Comparison of ENCODE assay signal across 9 cellular contexts in genomic region chr7:107173691-107174406, GRCh38. TPM values are rescaled to one million over a fixed set of nuclear protein-coding genes. Genes with fewer than 3 reads are reported as not detected.
DNase-seq lines count a peak whose midpoint lies in the region; ATAC-seq and TF ChIP-seq lines count a peak whose summit lies in the region.
"Had no signal": no experiment of that assay in that cellular context is flagged by ENCODE, and none has a peak within 500 bp of the region (broad histone marks: within the 10 kb centered on the region; RNA-seq: fewer than 3 reads in every experiment).

No MANE protein-coding gene starts in this region.

- WGBS in suprapubic skin = 66% methylated on average over 4 of the region's 4 CpGs

- H2AFZ ChIP-seq in parathyroid adenoma = no peak overlapping the region

- TF ChIP-seq EP300 in suprapubic skin (IDR thresholded peaks at IDR 0.05) = no peak

- TF ChIP-seq CTCF in parathyroid adenoma (IDR thresholded peaks at IDR 0.05) (no peak), suprapubic skin (IDR thresholded peaks at IDR 0.05) (no peak)

- H3K27me3 ChIP-seq in parathyroid adenoma (ENCODE audit: control insufficient read depth, insufficient read depth, low read length) (no peaks in the 10 kb centered on the region), suprapubic skin (no peaks in the 10 kb centered on the region)
- no peaks in the 10 kb centered on the region for H3K27me3 ChIP-seq in effector memory CD4-positive, alpha-beta T cell (replicated peaks; ENCODE audit: control insufficient read depth, insufficient read depth, low read length, poor library complexity, severe bottlenecking)
- H3K27me3 ChIP-seq: foreskin keratinocyte had no signal

- peak; percentile 49 for ATAC-seq in GM18907 (IDR thresholded peaks at IDR 0.05; ENCODE audit: unreplicated experiment)
- ATAC-seq in HG02759 (IDR thresholded peaks at IDR 0.05; ENCODE audit: unreplicated experiment) = peak; percentile 61
- ATAC-seq: foreskin keratinocyte had no signal

- H3K4me1 ChIP-seq in parathyroid adenoma (peaks cover 28% of the 10 kb centered on the region), suprapubic skin (peaks cover 69% of the 10 kb centered on the region)
- H3K4me1 ChIP-seq in effector memory CD4-positive, alpha-beta T cell (ENCODE audit: control insufficient read depth, insufficient read depth, low read length, poor library complexity, severe bottlenecking) = peaks cover 12% of the 10 kb centered on the region
- H3K4me1 ChIP-seq: foreskin keratinocyte had no signal

- H3K9ac ChIP-seq in parathyroid adenoma = no peak overlapping the region

- H3K36me3 ChIP-seq in parathyroid adenoma (ENCODE audit: control insufficient read depth, insufficient read depth, low read length) = no peaks in the 10 kb centered on the region
- peaks cover 6% of the 10 kb centered on the region for H3K36me3 ChIP-seq in suprapubic skin
- peaks cover 9% of the 10 kb centered on the region for H3K36me3 ChIP-seq in effector memory CD4-positive, alpha-beta T cell (ENCODE audit: control insufficient read depth, insufficient read depth, low read length)

- peak; percentile 93 for DNase-seq in SK-MEL-5 (ENCODE audit: low read depth, low spot score)
- DNase-seq in effector CD4-positive, alpha-beta T cell = no peak
- no peak for DNase-seq in suprapubic skin (ENCODE audit: low spot score in 2 of 2)
- no peak for DNase-seq in effector memory CD4-positive, alpha-beta T cell
- DNase-seq: foreskin keratinocyte, NCI-H510A treated with DMSO at 0.1 percent for 48 hours had no signal

- H3K4me3 ChIP-seq in parathyroid adenoma (ENCODE audit: low read depth, low read length) (no peak overlapping the region), suprapubic skin (no peak overlapping the region)
- H3K4me3 ChIP-seq in effector memory CD4-positive, alpha-beta T cell (ENCODE audit: insufficient read depth, low read depth, low read length, poor library complexity, severe bottlenecking) = no peak overlapping the region

- in situ Hi-C loops in SK-MEL-5 (cut with HindIII; ENCODE audit: low pct_unique_long_range_greater_than_20kb, low sequenced_read_pairs) = no loop called here

- H3K4me2 ChIP-seq in parathyroid adenoma (ENCODE audit: low read length) = peak overlapping the region; percentile 2

- peaks cover 72% of the 10 kb centered on the region for H3K79me2 ChIP-seq in parathyroid adenoma

- TF ChIP-seq POLR2A in suprapubic skin (IDR thresholded peaks at IDR 0.05) = no peak

- no peaks in the 10 kb centered on the region for H3K9me3 ChIP-seq in parathyroid adenoma (ENCODE audit: control insufficient read depth, low read length)
- no peaks in the 10 kb centered on the region for H3K9me3 ChIP-seq in suprapubic skin
- no peaks in the 10 kb centered on the region for H3K9me3 ChIP-seq in effector memory CD4-positive, alpha-beta T cell (ENCODE audit: control insufficient read depth, low read length)

- H3K27ac ChIP-seq in parathyroid adenoma (no peak overlapping the region), suprapubic skin (no peak overlapping the region)
- no peak overlapping the region for H3K27ac ChIP-seq in effector memory CD4-positive, alpha-beta T cell (ENCODE audit: insufficient read depth, low read length, poor library complexity, severe bottlenecking)
- H3K27ac ChIP-seq: foreskin keratinocyte had no signal

RNA-seq across cellular contexts. Expression of gene HBP1, which starts 5.0 kb away (rescaled TPM):
- total RNA-seq in SK-MEL-5 (2014; rRNA removed; shearing (Covaris generic)) = 105 and 123 TPM in 2 replicates
- 48.1 and 50.0 TPM in 2 replicates for polyA plus RNA-seq in SK-MEL-5 (2015; cell fraction: cytosol; rRNA removed)
- 81.3 and 104 TPM in 2 replicates for polyA plus RNA-seq in SK-MEL-5 (2015; cell fraction: nucleus; rRNA removed)
- 100 to 1,000 TPM; 101 to 207 (median 138) TPM for total RNA-seq in suprapubic skin
